18 cellular contexts compared by ENCODE assay signal in the genomic region with DNA sequence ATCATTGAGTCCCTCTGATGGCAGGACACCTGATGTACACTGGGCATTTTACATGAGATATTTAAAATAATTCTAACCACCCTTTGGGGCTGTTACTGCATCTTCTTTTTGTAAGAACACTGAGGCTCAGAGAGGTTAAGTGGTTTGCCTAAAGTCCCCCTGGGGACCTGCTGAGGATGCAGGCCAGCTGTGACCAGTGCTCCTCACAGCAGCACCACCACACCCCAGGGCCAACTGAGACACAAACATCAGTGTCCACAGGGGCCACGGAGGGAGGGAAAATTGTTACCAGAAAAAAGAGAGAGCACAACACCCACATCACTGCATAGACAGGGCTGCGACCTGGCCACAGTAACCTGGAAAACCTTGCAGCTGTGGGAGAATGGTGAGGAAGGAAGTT.
A peak's percentile ranks its signal among the peaks of the same experiment; 100 is the strongest.
DNase-seq lines count a peak whose midpoint lies in the region; FAIRE-seq and TF ChIP-seq lines count a peak whose summit lies in the region.
"Had no signal": no experiment of that assay in that cellular context is flagged by ENCODE, and none has a peak within 500 bp of the region (broad histone marks: within the 10 kb centered on the region; RNA-seq: fewer than 3 reads in every experiment).

No MANE protein-coding gene starts in this region.

- H4K5ac ChIP-seq in H1 (ENCODE audit: insufficient read length, low read depth, low read length) = no peak overlapping the region

- WGBS in H1 (ENCODE audit: extremely low coverage in 1 of 2, insufficient coverage in 1 of 2, insufficient read length in 1 of 2, insufficient replicate concordance in 2 of 2, low coverage in 1 of 2, low lambda C conversion rate in 2 of 2, missing lambda C conversion rate in 1 of 2), 2 experiments = 84% methylated on average over 2 of the region's 2 CpGs; no CpG with 5 or more reads in 1 of the 2 experiments
- WGBS in neuronal stem cell (ENCODE audit: extremely low coverage in 2 of 2, insufficient read length in 2 of 2, insufficient replicate concordance in 1 of 2), 2 donors = no CpG with 5 or more reads among the region's 2 CpGs
- WGBS in thyroid gland, 2 donors = 74 to 89% methylated on average over 2 of the region's 2 CpGs

- no peaks in the 10 kb centered on the region for H3K79me1 ChIP-seq in H1 (ENCODE audit: low read depth, low read length)
- H3K79me1 ChIP-seq in neuronal stem cell (ENCODE audit: low read depth, low read length) = no peaks in the 10 kb centered on the region

- no peak overlapping the region for H3K4me2 ChIP-seq in H1 (ENCODE audit: insufficient read depth in 1 of 2, low read depth in 2 of 2, low read length in 2 of 2)
- no peak overlapping the region for H3K4me2 ChIP-seq in neuronal stem cell (ENCODE audit: insufficient read depth, low read length, poor library complexity, severe bottlenecking)
- H3K4me2 ChIP-seq in MM.1S (ENCODE audit: low read depth, low read length) = no peak overlapping the region
- H3K4me2 ChIP-seq: A549 had no signal

- no peaks in the 10 kb centered on the region for H3K23me2 ChIP-seq in H1 (ENCODE audit: low read depth, low read length)

- no peak overlapping the region for H2BK20ac ChIP-seq in H1 (ENCODE audit: low read length)

- DNase-seq in HFFc6 (no peak), H1 (ENCODE audit: low read depth in 1 of 2, low spot score in 2 of 2) (no peak), neuronal stem cell (ENCODE audit: low spot score) (no peak), thyroid gland (no peak), MM.1S (no peak), islet precursor cell (no peak), MV-4-11 (lab: John Stamatoyannopoulos, UW) (no peak)
- DNase-seq: EL, NCI-H1436, NCI-H2029 treated with DMSO at 0.1 percent for 48 hours, NCI-H748 treated with DMSO at 0.1 percent for 48 hours, OCI-M1, RPMI8226, SIG-M5 had no signal

- H3K23ac ChIP-seq in H1 (ENCODE audit: insufficient read length) (no peak overlapping the region), neuronal stem cell (ENCODE audit: low read depth, low read length, poor library complexity) (no peak overlapping the region)

- H3K18ac ChIP-seq in H1 (ENCODE audit: extremely low read depth, low read length) = no peak overlapping the region
- H3K18ac ChIP-seq in neuronal stem cell (ENCODE audit: low read length) = peak overlapping the region; percentile 94

- no peak for TF ChIP-seq RAD21 in H1 (IDR thresholded peaks at IDR 0.05 in 1 of 2, conservative IDR thresholded peaks at IDR 0.05 in 1 of 2; ENCODE audit: low read depth in 2 of 2, low read length in 2 of 2)

- H3K27me3 ChIP-seq in ACC112 (ENCODE audit: insufficient read depth, low read length) = no peaks in the 10 kb centered on the region
- H3K27me3 ChIP-seq in H1 (replicated peaks in 1 of 4; ENCODE audit: control insufficient read depth in 3 of 4, extremely low read depth in 1 of 4, insufficient read depth in 3 of 4, low read length in 3 of 4) = no peaks in the 10 kb centered on the region
- no peaks in the 10 kb centered on the region for H3K27me3 ChIP-seq in neuronal stem cell (ENCODE audit: control insufficient read depth in 3 of 3, insufficient read depth in 3 of 3, low read depth in 1 of 3, low read length in 3 of 3)
- H3K27me3 ChIP-seq in thyroid gland = no peaks in the 10 kb centered on the region
- no peaks in the 10 kb centered on the region for H3K27me3 ChIP-seq in MM.1S (replicated peaks; ENCODE audit: insufficient read depth, low read length)

- H3K9ac ChIP-seq in H1 (replicated peaks in 1 of 4; ENCODE audit: extremely low read depth in 1 of 4, low read depth in 3 of 4, low read length in 3 of 4) = no peak overlapping the region
- no peak overlapping the region for H3K9ac ChIP-seq in neuronal stem cell (ENCODE audit: low read depth, low read length, poor library complexity)
- H3K9ac ChIP-seq in MM.1S (ENCODE audit: low read length) = no peak overlapping the region

- H2AFZ ChIP-seq in ACC112 (ENCODE audit: low read length, unreplicated experiment) (peak overlapping the region; percentile 0), H1 (ENCODE audit: low read length) (no peak overlapping the region), neuronal stem cell (ENCODE audit: low read length) (no peak overlapping the region), MM.1S (ENCODE audit: low read length) (no peak overlapping the region)

- no peak overlapping the region for H3K4ac ChIP-seq in H1 (replicated peaks; ENCODE audit: insufficient read length, low read depth, low read length)
- peak overlapping the region; percentile 78 for H3K4ac ChIP-seq in neuronal stem cell (ENCODE audit: low read length)

- peak overlapping the region; percentile 3; the same call in 1 of the 2 replicates for H4K8ac ChIP-seq in H1 (ENCODE audit: extremely low read depth, insufficient read depth, low read length)
- no peak overlapping the region for H4K8ac ChIP-seq in neuronal stem cell (ENCODE audit: low read depth, low read length)

- H3K56ac ChIP-seq in H1 (replicated peaks; ENCODE audit: insufficient read length, low read depth, low read length) = no peak overlapping the region

- TF ChIP-seq POLR2A in H1 (IDR thresholded peaks at IDR 0.05; ENCODE audit: control extremely low read depth in 1 of 2, low read depth in 2 of 2, low read length in 2 of 2) = no peak
- TF ChIP-seq POLR2A in thyroid gland (IDR thresholded peaks at IDR 0.05) = no peak

- H3K79me2 ChIP-seq in ACC112 (ENCODE audit: control insufficient read depth, insufficient read depth, low read length, unreplicated experiment) (no peaks in the 10 kb centered on the region), H1 (ENCODE audit: control insufficient read depth in 1 of 2, insufficient read depth in 2 of 2, low read length in 2 of 2) (no peaks in the 10 kb centered on the region), MM.1S (ENCODE audit: low read length) (no peaks in the 10 kb centered on the region)

- 0 out of 4 replicates have a peak, but pooled peaks cover 0 to 4% of the 10 kb centered on the region in 2 experiments for H3K9me3 ChIP-seq in H1 (ENCODE audit: insufficient read depth in 2 of 2, low read depth in 1 of 2, low read length in 1 of 2)
- H3K9me3 ChIP-seq in neuronal stem cell (replicated peaks in 1 of 2; ENCODE audit: control insufficient read depth in 2 of 2, insufficient read depth in 1 of 2, low read depth in 1 of 2, low read length in 2 of 2) = no peaks in the 10 kb centered on the region
- H3K9me3 ChIP-seq in thyroid gland = no peaks in the 10 kb centered on the region
- H3K9me3 ChIP-seq in MM.1S (replicated peaks; ENCODE audit: insufficient read depth, low read length) = no peaks in the 10 kb centered on the region
- H3K9me3 ChIP-seq: A549 had no signal

- H4K20me1 ChIP-seq in H1 (replicated peaks in 1 of 2; ENCODE audit: control insufficient read depth in 1 of 2, insufficient read depth in 2 of 2, low read length in 2 of 2) (no peaks in the 10 kb centered on the region), MM.1S (ENCODE audit: insufficient read depth, low read length) (no peaks in the 10 kb centered on the region)

- H2AK5ac ChIP-seq in H1 (ENCODE audit: low read depth, low read length) (no peak overlapping the region), neuronal stem cell (ENCODE audit: low read depth, low read length) (peak overlapping the region; percentile 96)

- peaks cover 2% of the 10 kb centered on the region; the same call in 1 of the 2 replicates for H3K27me3 Mint-ChIP-seq in HFFc6 (ENCODE audit: insufficient read depth)

- CTCF ChIA-PET in H1 (lab: Charles Lee; ENCODE audit: partially characterized antibody) = interaction anchor here (2.9 kb wide), 1 partner anchor 631 kb away, joined by 7 read pairs; no protein-coding TSS in a partner anchor

- POLR2A ChIA-PET in H1 (lab: Charles Lee; ENCODE audit: partially characterized antibody) = no interaction called here

- no peaks in the 10 kb centered on the region for H3K9me3 Mint-ChIP-seq in HFFc6

- H2BK5ac ChIP-seq in H1 (ENCODE audit: low read depth, low read length) = no peak overlapping the region
- H2BK5ac ChIP-seq in neuronal stem cell (ENCODE audit: low read length) = no peak overlapping the region

- H2BK15ac ChIP-seq in H1 (ENCODE audit: low read length) (no peak overlapping the region), neuronal stem cell (ENCODE audit: low read length) (no peak overlapping the region)

- H3K36me3 ChIP-seq in ACC112 (ENCODE audit: insufficient read depth, low read length) = 0 out of 2 replicates have a peak, but pooled peaks cover 3% of the 10 kb centered on the region
- H3K36me3 ChIP-seq in H1 (ENCODE audit: control insufficient read depth in 2 of 4, insufficient read depth in 4 of 4, low read length in 3 of 4) = no peaks in the 10 kb centered on the region
- no peaks in the 10 kb centered on the region for H3K36me3 ChIP-seq in neuronal stem cell (replicated peaks in 1 of 2; ENCODE audit: control insufficient read depth in 2 of 2, insufficient read depth in 2 of 2, low read length in 2 of 2)
- H3K36me3 ChIP-seq in thyroid gland = no peaks in the 10 kb centered on the region
- H3K36me3 ChIP-seq in MM.1S (replicated peaks; ENCODE audit: insufficient read depth, low read length) = no peaks in the 10 kb centered on the region

- H3K27ac ChIP-seq in ACC112 (ENCODE audit: low read depth, low read length) (peak overlapping the region; percentile 88), H1 (ENCODE audit: low read depth, low read length) (no peak overlapping the region), neuronal stem cell (replicated peaks; ENCODE audit: low read length) (no peak overlapping the region), thyroid gland (no peak overlapping the region), MM.1S (ENCODE audit: low read length) (no peak overlapping the region)
- H3K27ac ChIP-seq: A549 had no signal

- no peak overlapping the region for H3K4me3 Mint-ChIP-seq in HFFc6

- H4K91ac ChIP-seq in H1 (replicated peaks; ENCODE audit: insufficient read length, low read length) (no peak overlapping the region), neuronal stem cell (ENCODE audit: low read depth, low read length, poor library complexity) (no peak overlapping the region)

- peak overlapping the region; percentile 89 for H3K27ac Mint-ChIP-seq in HFFc6
- H3K27ac Mint-ChIP-seq: CD14-positive monocyte had no signal

- H3F3A ChIP-seq in MM.1S (ENCODE audit: insufficient read depth, low read length) = no peaks in the 10 kb centered on the region

- no peaks in the 10 kb centered on the region for H3K9me2 ChIP-seq in MM.1S (replicated peaks; ENCODE audit: insufficient read depth, low read length)

- H3K14ac ChIP-seq in H1 (ENCODE audit: insufficient read length) (no peak overlapping the region), neuronal stem cell (ENCODE audit: low read length) (no peak overlapping the region)

- no peak for TF ChIP-seq EP300 in H1 (IDR thresholded peaks at IDR 0.05; ENCODE audit: borderline replicate concordance in 1 of 2, low read depth in 2 of 2, low read length in 2 of 2)

- H3K36me3 Mint-ChIP-seq in HFFc6 (ENCODE audit: low read depth) = peaks cover 19% of the 10 kb centered on the region
- H3K36me3 Mint-ChIP-seq: CD14-positive monocyte, IgD-negative memory B cell had no signal

- TF ChIP-seq CTCF in HFFc6 (IDR thresholded peaks at IDR 0.05) (no peak), H1 (IDR thresholded peaks at IDR 0.05; ENCODE audit: control extremely low read depth in 1 of 3, insufficient read depth in 1 of 3, low read depth in 1 of 3, low read length in 3 of 3) (no peak), thyroid gland (IDR thresholded peaks at IDR 0.05) (no peak), MM.1S (IDR thresholded peaks at IDR 0.05; ENCODE audit: low read length) (no peak)

- intact Hi-C loops in thyroid gland (cut with DNase I) = no loop called here

- no peak overlapping the region for H2BK120ac ChIP-seq in H1 (replicated peaks; ENCODE audit: low read depth, low read length)
- no peak overlapping the region for H2BK120ac ChIP-seq in neuronal stem cell (ENCODE audit: low read depth, low read length)

- peaks cover 75% of the 10 kb centered on the region for H3K4me1 Mint-ChIP-seq in HFFc6 (ENCODE audit: low read depth)
- H3K4me1 Mint-ChIP-seq: CD14-positive monocyte, IgD-negative memory B cell had no signal

- peaks cover 52% of the 10 kb centered on the region for H3K4me1 ChIP-seq in ACC112 (ENCODE audit: control insufficient read depth, insufficient read depth, low read length, unreplicated experiment)
- no peaks in the 10 kb centered on the region; a peak in 1 of 7 replicates for H3K4me1 ChIP-seq in H1 (replicated peaks in 1 of 4; ENCODE audit: control insufficient read depth in 3 of 4, insufficient read depth in 4 of 4, low read length in 3 of 4)
- H3K4me1 ChIP-seq in neuronal stem cell (ENCODE audit: control insufficient read depth in 2 of 2, insufficient read depth in 1 of 2, low read depth in 1 of 2, low read length in 2 of 2) = peaks cover 0 to 13% of the 10 kb centered on the region in 2 donors
- peaks cover 8 to 17% of the 10 kb centered on the region in 2 donors for H3K4me1 ChIP-seq in thyroid gland
- peaks cover 17% of the 10 kb centered on the region; the same call in 1 of the 2 replicates for H3K4me1 ChIP-seq in MM.1S (ENCODE audit: low read length)
- H3K4me1 ChIP-seq: A549 had no signal

- no peak for FAIRE-seq in H1 (lab: Jason Lieb, UNC)
- FAIRE-seq: A549 had no signal

- H2BK12ac ChIP-seq in H1 (ENCODE audit: low read depth, low read length) (no peak overlapping the region), neuronal stem cell (ENCODE audit: low read length) (peak overlapping the region; percentile 91)

- H3K4me3 ChIP-seq in ACC112 (ENCODE audit: low read depth, low read length) (no peak overlapping the region), H1 (ENCODE audit: extremely low read depth in 1 of 4, insufficient read depth in 2 of 4, low read depth in 3 of 4, low read length in 4 of 4) (no peak overlapping the region), neuronal stem cell (ENCODE audit: low read length in 2 of 2) (no peak overlapping the region), thyroid gland (replicated peaks in 1 of 3) (no peak overlapping the region), MM.1S (ENCODE audit: low read length) (no peak overlapping the region)
- H3K4me3 ChIP-seq: A549 had no signal
